24 cellular contexts compared by ENCODE assay signal in genomic region chr5:154542000-154542399, GRCh38.
"Had no signal": no experiment of that assay in that cellular context is flagged by ENCODE, and none has a peak within 500 bp of the region (broad histone marks: within the 10 kb centered on the region; RNA-seq: fewer than 3 reads in every experiment).

No MANE protein-coding gene starts in this region.

- H3K9me3 ChIP-seq: left lung, suprapubic skin, tibial nerve had no signal

- H3K4me1 ChIP-seq: left lung, suprapubic skin had no signal

- ATAC-seq: activated CD4-positive, alpha-beta T cell treated with anti-CD3 and anti-CD28 coated beads for 36 hours; activated CD8-positive, alpha-beta memory T cell treated with anti-CD3 and anti-CD28 coated beads, Interleukin-2, amount 10 ng/mL, durations not matched to agents 7 days and 5 days; activated CD8-positive, alpha-beta T cell treated with anti-CD3 and anti-CD28 coated beads, Interleukin-2, amount 10 ng/mL, durations not matched to agents 7 days and 5 days; left lung; naive thymus-derived CD4-positive, alpha-beta T cell; sciatic nerve had no signal

- H3K27ac ChIP-seq: epithelial cell of prostate, left lung, suprapubic skin, tibial nerve had no signal

- H3K4me3 ChIP-seq: left lung, lung, suprapubic skin, tibial nerve had no signal

- FAIRE-seq: colon, endometrium, frontal cortex, urothelium cell line had no signal

- H3K36me3 ChIP-seq: left lung, suprapubic skin, tibial nerve had no signal

- DNase-seq: activated CD4-positive, alpha-beta T cell treated with anti-CD3 and anti-CD28 coated beads for 36 hours; activated CD4-positive, CD25-positive, alpha-beta regulatory T cell; activated CD8-positive, alpha-beta memory T cell treated with anti-CD3 and anti-CD28 coated beads, Interleukin-2, amount 10 ng/mL, durations not matched to agents 7 days and 5 days; activated CD8-positive, alpha-beta T cell treated with anti-CD3 and anti-CD28 coated beads, Interleukin-2, amount 10 ng/mL, durations not matched to agents 7 days and 5 days; activated naive CD4-positive, alpha-beta T cell; activated T-cell treated with anti-CD3 and anti-CD28 coated beads, Interleukin-2, amount 50 U/mL, for 48 hours; anterior cingulate cortex; effector CD4-positive, alpha-beta T cell; kidney glomerular epithelial cell; left lung; naive thymus-derived CD4-positive, alpha-beta T cell; occipital lobe; posterior cingulate gyrus; stimulated activated naive CD4-positive, alpha-beta T cell; T-helper 2 cell had no signal
